1 cellular context compared by ENCODE assay signal in the genomic region with DNA sequence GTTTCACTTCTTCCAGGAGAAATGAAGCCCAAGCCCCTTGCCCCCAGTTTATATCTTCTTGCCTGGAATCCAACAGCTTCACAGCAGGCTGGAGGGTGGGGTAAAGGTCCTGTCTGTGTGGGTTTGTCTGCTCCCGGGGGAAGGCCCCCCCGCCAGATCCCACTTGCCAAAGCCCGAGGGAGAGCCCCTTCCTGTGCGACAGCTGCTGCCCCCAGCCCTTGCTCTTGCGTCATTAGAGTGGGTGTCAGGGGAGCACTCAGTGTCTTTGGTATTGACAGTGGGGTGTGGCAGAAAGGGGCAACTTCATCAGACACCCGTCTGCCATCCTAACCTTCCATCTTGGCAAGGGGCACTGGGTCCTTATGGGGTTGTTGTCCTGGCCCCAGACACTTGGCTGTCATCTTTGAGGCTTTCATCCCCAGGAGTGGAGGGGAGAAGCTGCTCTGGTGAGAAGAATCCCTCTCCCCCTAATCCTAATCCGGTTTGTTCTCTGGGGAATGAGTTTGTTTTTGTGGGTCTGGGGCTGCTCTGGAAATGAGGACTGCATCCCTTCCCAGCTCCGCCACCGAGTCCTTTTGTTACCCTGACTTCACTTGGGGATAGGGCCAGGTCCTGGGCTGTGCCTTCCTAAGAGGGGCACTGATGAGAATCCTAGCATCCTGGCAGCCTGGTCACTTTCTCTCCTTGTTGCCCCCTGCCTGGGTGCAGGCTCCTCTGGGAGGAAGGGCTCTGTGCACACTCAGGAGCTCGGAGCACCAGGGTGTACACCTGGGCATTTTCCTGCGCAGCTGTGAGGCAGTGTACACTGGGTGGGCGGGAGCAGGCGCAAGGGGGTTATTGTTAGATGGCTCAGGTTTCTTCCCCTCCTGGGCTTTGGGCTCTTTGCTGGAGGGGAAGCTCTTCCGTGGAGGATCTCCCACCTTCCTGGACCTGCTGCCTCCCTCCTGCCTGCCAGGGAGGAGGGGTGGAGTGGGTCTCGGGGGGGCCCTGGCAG.
TF ChIP-seq lines count a peak whose summit lies in the region.

No MANE protein-coding gene starts in this region.

TF ChIP-seq in HepG2, 621 proteins besides CTCF, POLR2A, EP300 and RAD21 (continued from another document):
- TF ChIP-seq, protein P1, sequence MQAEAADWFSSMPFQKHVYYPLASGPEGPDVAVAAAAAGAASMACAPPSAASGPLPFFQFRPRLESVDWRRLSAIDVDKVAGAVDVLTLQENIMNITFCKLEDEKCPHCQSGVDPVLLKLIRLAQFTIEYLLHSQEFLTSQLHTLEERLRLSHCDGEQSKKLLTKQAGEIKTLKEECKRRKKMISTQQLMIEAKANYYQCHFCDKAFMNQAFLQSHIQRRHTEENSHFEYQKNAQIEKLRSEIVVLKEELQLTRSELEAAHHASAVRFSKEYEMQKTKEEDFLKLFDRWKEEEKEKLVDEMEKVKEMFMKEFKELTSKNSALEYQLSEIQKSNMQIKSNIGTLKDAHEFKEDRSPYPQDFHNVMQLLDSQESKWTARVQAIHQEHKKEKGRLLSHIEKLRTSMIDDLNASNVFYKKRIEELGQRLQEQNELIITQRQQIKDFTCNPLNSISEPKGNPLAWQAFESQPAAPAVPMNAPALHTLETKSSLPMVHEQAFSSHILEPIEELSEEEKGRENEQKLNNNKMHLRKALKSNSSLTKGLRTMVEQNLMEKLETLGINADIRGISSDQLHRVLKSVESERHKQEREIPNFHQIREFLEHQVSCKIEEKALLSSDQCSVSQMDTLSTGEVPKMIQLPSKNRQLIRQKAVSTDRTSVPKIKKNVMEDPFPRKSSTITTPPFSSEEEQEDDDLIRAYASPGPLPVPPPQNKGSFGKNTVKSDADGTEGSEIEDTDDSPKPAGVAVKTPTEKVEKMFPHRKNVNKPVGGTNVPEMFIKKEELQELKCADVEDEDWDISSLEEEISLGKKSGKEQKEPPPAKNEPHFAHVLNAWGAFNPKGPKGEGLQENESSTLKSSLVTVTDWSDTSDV (CRISPR knock-in tag; IDR thresholded peaks at IDR 0.05) = no peak
- TF ChIP-seq, protein P2, sequence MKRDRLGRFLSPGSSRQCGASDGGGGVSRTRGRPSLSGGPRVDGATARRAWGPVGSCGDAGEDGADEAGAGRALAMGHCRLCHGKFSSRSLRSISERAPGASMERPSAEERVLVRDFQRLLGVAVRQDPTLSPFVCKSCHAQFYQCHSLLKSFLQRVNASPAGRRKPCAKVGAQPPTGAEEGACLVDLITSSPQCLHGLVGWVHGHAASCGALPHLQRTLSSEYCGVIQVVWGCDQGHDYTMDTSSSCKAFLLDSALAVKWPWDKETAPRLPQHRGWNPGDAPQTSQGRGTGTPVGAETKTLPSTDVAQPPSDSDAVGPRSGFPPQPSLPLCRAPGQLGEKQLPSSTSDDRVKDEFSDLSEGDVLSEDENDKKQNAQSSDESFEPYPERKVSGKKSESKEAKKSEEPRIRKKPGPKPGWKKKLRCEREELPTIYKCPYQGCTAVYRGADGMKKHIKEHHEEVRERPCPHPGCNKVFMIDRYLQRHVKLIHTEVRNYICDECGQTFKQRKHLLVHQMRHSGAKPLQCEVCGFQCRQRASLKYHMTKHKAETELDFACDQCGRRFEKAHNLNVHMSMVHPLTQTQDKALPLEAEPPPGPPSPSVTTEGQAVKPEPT (CRISPR knock-in tag; IDR thresholded peaks at IDR 0.05; ENCODE audit: low read depth) = 0 out of 2 replicates have a peak, but pooled peaks have one; percentile 24
- TF ChIP-seq, protein P3, sequence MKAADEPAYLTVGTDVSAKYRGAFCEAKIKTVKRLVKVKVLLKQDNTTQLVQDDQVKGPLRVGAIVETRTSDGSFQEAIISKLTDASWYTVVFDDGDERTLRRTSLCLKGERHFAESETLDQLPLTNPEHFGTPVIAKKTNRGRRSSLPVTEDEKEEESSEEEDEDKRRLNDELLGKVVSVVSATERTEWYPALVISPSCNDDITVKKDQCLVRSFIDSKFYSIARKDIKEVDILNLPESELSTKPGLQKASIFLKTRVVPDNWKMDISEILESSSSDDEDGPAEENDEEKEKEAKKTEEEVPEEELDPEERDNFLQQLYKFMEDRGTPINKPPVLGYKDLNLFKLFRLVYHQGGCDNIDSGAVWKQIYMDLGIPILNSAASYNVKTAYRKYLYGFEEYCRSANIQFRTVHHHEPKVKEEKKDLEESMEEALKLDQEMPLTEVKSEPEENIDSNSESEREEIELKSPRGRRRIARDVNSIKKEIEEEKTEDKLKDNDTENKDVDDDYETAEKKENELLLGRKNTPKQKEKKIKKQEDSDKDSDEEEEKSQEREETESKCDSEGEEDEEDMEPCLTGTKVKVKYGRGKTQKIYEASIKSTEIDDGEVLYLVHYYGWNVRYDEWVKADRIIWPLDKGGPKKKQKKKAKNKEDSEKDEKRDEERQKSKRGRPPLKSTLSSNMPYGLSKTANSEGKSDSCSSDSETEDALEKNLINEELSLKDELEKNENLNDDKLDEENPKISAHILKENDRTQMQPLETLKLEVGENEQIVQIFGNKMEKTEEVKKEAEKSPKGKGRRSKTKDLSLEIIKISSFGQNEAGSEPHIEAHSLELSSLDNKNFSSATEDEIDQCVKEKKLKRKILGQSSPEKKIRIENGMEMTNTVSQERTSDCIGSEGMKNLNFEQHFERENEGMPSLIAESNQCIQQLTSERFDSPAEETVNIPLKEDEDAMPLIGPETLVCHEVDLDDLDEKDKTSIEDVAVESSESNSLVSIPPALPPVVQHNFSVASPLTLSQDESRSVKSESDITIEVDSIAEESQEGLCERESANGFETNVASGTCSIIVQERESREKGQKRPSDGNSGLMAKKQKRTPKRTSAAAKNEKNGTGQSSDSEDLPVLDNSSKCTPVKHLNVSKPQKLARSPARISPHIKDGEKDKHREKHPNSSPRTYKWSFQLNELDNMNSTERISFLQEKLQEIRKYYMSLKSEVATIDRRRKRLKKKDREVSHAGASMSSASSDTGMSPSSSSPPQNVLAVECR (CRISPR knock-in tag; IDR thresholded peaks at IDR 0.05; ENCODE audit: borderline replicate concordance) = 0 out of 2 replicates have a peak, but pooled peaks have one; percentile 12
